Comparison of ENCODE assay signal across 8 cellular contexts in genomic region chr4:149999485-150000074, GRCh38.
A peak's percentile ranks its signal among the peaks of the same experiment; 100 is the strongest.
DNase-seq lines count a peak whose midpoint lies in the region; ATAC-seq, FAIRE-seq and TF ChIP-seq lines count a peak whose summit lies in the region.

No MANE protein-coding gene starts in this region.

- FAIRE-seq in small intestine (lab: Jason Lieb, UNC): no peak

- no peaks in the 10 kb centered on the region for H3K4me1 ChIP-seq in right cardiac atrium (ENCODE audit: control insufficient read depth, insufficient read depth, low read length)
- H3K4me1 ChIP-seq in small intestine (ENCODE audit: control insufficient read depth in 2 of 2, insufficient read depth in 1 of 2, low read depth in 1 of 2, low read length in 1 of 2): no peaks in the 10 kb centered on the region

- no peaks in the 10 kb centered on the region for H3K36me3 ChIP-seq in small intestine (ENCODE audit: control insufficient read depth in 2 of 2, insufficient read depth in 2 of 2, low read length in 2 of 2)

- CTCF ChIA-PET in activated B cell treated with CpG ODN at 0.5 μM for 24 hours (lab: Charles Lee): interaction anchor here (1.9 to 2.0 kb wide), 2 partner anchors 209 to 243 kb away, joined by 9 to 22 read pairs; no protein-coding TSS in a partner anchor

- intact Hi-C loops in activated B cell treated with CpG ODN at 0.5 μM for 24 hours (cut with micrococcal nuclease): loop anchor here (1.0 kb wide), 3 partner anchors 210 to 868 kb away; no protein-coding TSS in a partner anchor
- intact Hi-C loops in right cardiac atrium (cut with DNase I): loop anchor here in 3 of 4 donors (5.0 to 10.0 kb wide), 3 partner anchors 228 to 245 kb away; no protein-coding TSS in a partner anchor

- no peaks in the 10 kb centered on the region for H3K9me3 Mint-ChIP-seq in activated B cell treated with CpG ODN at 0.5 μM for 24 hours

- peak; percentile 57 for DNase-seq in AG08396 (ENCODE audit: low spot score)
- DNase-seq in NCI-H2081 (lab: John Stamatoyannopoulos, UW): peak; percentile 15 to 58
- DNase-seq in activated B cell treated with CpG ODN at 0.5 μM for 24 hours: no peak
- DNase-seq in right cardiac atrium: no peak
- peak; percentile 37 for DNase-seq in small intestine
- no peak for DNase-seq in effector CD8-positive, alpha-beta T cell (lab: John Stamatoyannopoulos, UW)
- no peak for DNase-seq in NCI-H1930 (lab: John Stamatoyannopoulos, UW)

- WGBS in right cardiac atrium: 10% methylated on average over 3 of the region's 3 CpGs
- 6 to 23% (median 14%) methylated on average over 3 of the region's 3 CpGs for WGBS in small intestine, 3 donors

- no peaks in the 10 kb centered on the region for H3K4me1 Mint-ChIP-seq in activated B cell treated with CpG ODN at 0.5 μM for 24 hours

- H3K27me3 ChIP-seq in right cardiac atrium (ENCODE audit: control insufficient read depth, insufficient read depth) (no peaks in the 10 kb centered on the region), small intestine (ENCODE audit: control insufficient read depth in 2 of 2, insufficient read depth in 2 of 2, low read length in 2 of 2) (no peaks in the 10 kb centered on the region)

- H3K27ac Mint-ChIP-seq in activated B cell treated with CpG ODN at 0.5 μM for 24 hours: no peak overlapping the region

- ATAC-seq in GM18868 (IDR thresholded peaks at IDR 0.05; ENCODE audit: unreplicated experiment) (peak; percentile 57), activated B cell treated with CpG ODN at 0.5 μM for 24 hours (ENCODE audit: low read depth) (peak; percentile 54), right cardiac atrium (peak; percentile 54 to 66)

- no peaks in the 10 kb centered on the region for H3K9me3 ChIP-seq in right cardiac atrium (ENCODE audit: control insufficient read depth, low read length)
- no peaks in the 10 kb centered on the region for H3K9me3 ChIP-seq in small intestine (ENCODE audit: control insufficient read depth, low read depth)

- no peaks in the 10 kb centered on the region for H3K36me3 Mint-ChIP-seq in activated B cell treated with CpG ODN at 0.5 μM for 24 hours (ENCODE audit: low read depth)

- no peaks in the 10 kb centered on the region for H3K27me3 Mint-ChIP-seq in activated B cell treated with CpG ODN at 0.5 μM for 24 hours

- no peak overlapping the region for H3K4me3 ChIP-seq in right cardiac atrium (ENCODE audit: low read length)
- H3K4me3 ChIP-seq in small intestine (ENCODE audit: low read depth in 1 of 2, low read length in 2 of 2): no peak overlapping the region

- POLR2A ChIA-PET in activated B cell treated with CpG ODN at 0.5 μM for 24 hours (lab: Charles Lee): no interaction called here

- H3K4me3 Mint-ChIP-seq in activated B cell treated with CpG ODN at 0.5 μM for 24 hours: no peak overlapping the region

- H3K27ac ChIP-seq in right cardiac atrium (ENCODE audit: low read length): no peak overlapping the region
- H3K27ac ChIP-seq in small intestine (ENCODE audit: low read depth in 1 of 2, low read length in 1 of 2): no peak overlapping the region

- TF ChIP-seq CTCF in activated B cell treated with CpG ODN at 0.5 μM for 24 hours (IDR thresholded peaks at IDR 0.05): no peak

Comparison
In these comparisons a context has a peak if more than half of its experiments do, and no peak if none do; other contexts are left out.
1. DNase-seq: peak in AG08396 (single experiment), NCI-H2081 (2 of 2) and small intestine (single experiment); none in activated B cell treated with CpG ODN at 0.5 μM for 24 hours (single experiment), right cardiac atrium (0 of 3), effector CD8-positive, alpha-beta T cell (single experiment) and NCI-H1930 (0 of 2).
2. Peak in every context shown above with its lines, with median percentiles within 50 percentile points of each other: ATAC-seq.